Comparison of ENCODE assay signal across 10 cellular contexts in genomic region chr1:10400013-10400412, GRCh38. TPM values are rescaled to one million over a fixed set of nuclear protein-coding genes. Genes with fewer than 3 reads are reported as not detected.
DNase-seq lines count a peak whose midpoint lies in the region; ATAC-seq and TF ChIP-seq lines count a peak whose summit lies in the region.
"Had no signal": no experiment of that assay in that cellular context is flagged by ENCODE, and none has a peak within 500 bp of the region (broad histone marks: within the 10 kb centered on the region; RNA-seq: fewer than 3 reads in every experiment).

No MANE protein-coding gene starts in this region.

- DNase-seq in SJSA1 (ENCODE audit: low read depth in 1 of 2, low spot score in 2 of 2) (no peak), fibroblast of mammary gland (ENCODE audit: low read depth) (no peak), psoas muscle (no peak)
- no peak for DNase-seq in stimulated activated CD4-positive, alpha-beta T cell treated with anti-CD3 and anti-CD28 coated beads, Interleukin-2, amount 100 ng/mL, for 24 hours
- DNase-seq in stimulated activated CD4-positive, alpha-beta T cell treated with anti-CD3 and anti-CD28 coated beads, Interleukin-4, amount 100 ng/mL, for 4 hours, result no peak
- DNase-seq: GOT3 had no signal

- H3K9me3 ChIP-seq in ES-I3 (ENCODE audit: control insufficient read depth, insufficient read depth, low read length), result no peaks in the 10 kb centered on the region
- H3K9me3 ChIP-seq in SJSA1 (replicated peaks), result no peaks in the 10 kb centered on the region
- no peaks in the 10 kb centered on the region for H3K9me3 ChIP-seq in psoas muscle

- H3K27ac ChIP-seq in SJSA1 (no peak overlapping the region), psoas muscle (no peak overlapping the region)

- H3K36me3 ChIP-seq in ES-I3 (ENCODE audit: insufficient read depth, low read length) (peaks cover 28% of the 10 kb centered on the region), SJSA1 (peaks cover 27% of the 10 kb centered on the region), psoas muscle (ENCODE audit: insufficient read depth in 1 of 2, low read depth in 1 of 2) (peaks cover 0 to 35% of the 10 kb centered on the region in 2 donors)

- TF ChIP-seq CTCF in fibroblast of mammary gland (conservative IDR thresholded peaks at IDR 0.05; ENCODE audit: control insufficient read depth, insufficient read depth, low read depth, low read length) (no peak), psoas muscle (IDR thresholded peaks at IDR 0.05) (no peak)

- H3K4me1 ChIP-seq in ES-I3 (ENCODE audit: insufficient read depth, low read length) (peaks cover 9% of the 10 kb centered on the region; the same call in 1 of the 2 replicates), SJSA1 (replicated peaks) (peaks cover 38% of the 10 kb centered on the region), psoas muscle (peaks cover 9% of the 10 kb centered on the region)

- H3K27me3 ChIP-seq in SJSA1 (replicated peaks), result no peaks in the 10 kb centered on the region
- H3K27me3 ChIP-seq in psoas muscle (ENCODE audit: insufficient read depth in 3 of 3, low read length in 2 of 3), result no peaks in the 10 kb centered on the region

- ATAC-seq in psoas muscle (no peak), GM18873 (IDR thresholded peaks at IDR 0.05; ENCODE audit: low FRiP score, unreplicated experiment) (no peak), GM19463 (IDR thresholded peaks at IDR 0.05; ENCODE audit: unreplicated experiment) (no peak)

- intact Hi-C loops in psoas muscle (cut with DNase I), result no loop called here

- peak overlapping the region; percentile 90 for H3K9ac ChIP-seq in ES-I3 (ENCODE audit: low read depth, low read length)

- H3K4me3 ChIP-seq in SJSA1, result peak overlapping the region; percentile 69
- H3K4me3 ChIP-seq in fibroblast of mammary gland (ENCODE audit: control insufficient read depth, low read depth, low read length), result peak overlapping the region; percentile 81
- H3K4me3 ChIP-seq in psoas muscle, result peak overlapping the region; percentile 90

- 44 to 59% (median 48%) methylated on average over 8 of the region's 8 CpGs for WGBS in psoas muscle, 3 donors

RNA-seq across cellular contexts. Expression of gene PGD, which starts 1.1 kb away (rescaled TPM):
- total RNA-seq in SJSA1 (2014; rRNA removed; shearing (Covaris generic)), result 44.6 and 55.6 TPM in 2 replicates
- 10 to 100 TPM; 25.1 to 39.2 (median 28.4) TPM for total RNA-seq in psoas muscle
- polyA plus RNA-seq in psoas muscle, result 10 to 100 TPM; 24.9 to 33.1 (median 29.5) TPM

RNA-seq across cellular contexts. Expression of gene CENPS, which starts 30.2 kb away (rescaled TPM):
- total RNA-seq in SJSA1 (2014; rRNA removed; shearing (Covaris generic)), result 4.9 and 14.6 TPM in 2 replicates
- 1 to 10 TPM; 2.2 to 7.6 (median 6.6) TPM for total RNA-seq in psoas muscle
- polyA plus RNA-seq in psoas muscle, result 10 to 100 TPM in 1 of 3 donors, 1 to 10 TPM in 2; 7.5 to 31.4 (median 7.5) TPM

RNA-seq across cellular contexts. Expression of gene CORT, which starts 49.8 kb away (rescaled TPM):
- 1.7 TPM in 1 of 2 replicates, not detected in the other for total RNA-seq in SJSA1 (2014; rRNA removed; shearing (Covaris generic))
- total RNA-seq in psoas muscle, result not detected
- 1 to 10 TPM in 1 of 3 donors, under 1 TPM in 1, not detected in 1; 0.18 to 1.1 TPM for polyA plus RNA-seq in psoas muscle
- total RNA-seq: renal cortical epithelial cell had no signal
